In the genomic region with DNA sequence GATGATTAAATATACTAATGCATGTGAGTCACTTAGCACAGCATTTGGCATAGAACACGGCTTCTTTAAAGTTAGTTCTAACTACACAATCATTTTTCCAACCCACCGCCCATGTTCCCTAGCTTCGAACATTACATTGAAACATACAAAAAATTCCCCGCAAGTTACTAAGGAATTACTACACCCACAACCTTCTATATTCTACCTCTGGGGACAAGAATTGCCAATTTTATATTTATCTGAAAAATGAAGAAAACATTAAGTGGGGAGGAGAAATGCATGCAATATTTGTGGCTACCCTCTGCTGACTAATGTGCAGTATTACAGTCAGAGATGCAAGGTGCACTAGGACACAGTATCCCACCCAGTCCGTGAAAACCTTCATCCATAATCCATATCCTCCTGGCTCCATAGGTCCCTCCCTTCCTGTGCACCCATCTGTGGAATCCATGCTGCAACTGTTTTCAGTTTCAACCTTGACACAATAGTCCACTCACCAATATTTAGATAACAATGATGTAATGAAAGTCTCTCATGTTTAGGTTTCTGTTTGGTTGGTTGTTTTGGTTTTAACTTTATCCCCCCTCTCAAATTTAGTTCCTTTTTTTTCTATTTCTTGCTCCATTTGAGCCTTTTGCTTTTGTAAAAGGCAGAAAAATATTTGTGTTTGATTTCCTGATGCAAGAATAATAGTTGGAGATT, we compare ENCODE assay signal across 8 cellular contexts. TPM values are rescaled to one million over a fixed set of nuclear protein-coding genes. Genes with fewer than 3 reads are reported as not detected.
DNase-seq lines count a peak whose midpoint lies in the region; ATAC-seq and TF ChIP-seq lines count a peak whose summit lies in the region.

No MANE protein-coding gene starts in this region.

- no peak overlapping the region for H3K4me3 ChIP-seq in WERI-Rb-1 (ENCODE audit: low read depth, low read length)
- no peak overlapping the region for H3K4me3 ChIP-seq in left lung

- TF ChIP-seq CTCF in WERI-Rb-1 (IDR thresholded peaks at IDR 0.05; ENCODE audit: low read depth, low read length): peak; percentile 71
- TF ChIP-seq CTCF in left lung (IDR thresholded peaks at IDR 0.05): peak; percentile 20 to 21

- H3K4me3 Mint-ChIP-seq in immature natural killer cell: no peak overlapping the region

- H3K4me1 ChIP-seq in left lung: peaks cover 7 to 15% of the 10 kb centered on the region in 2 donors

- no peaks in the 10 kb centered on the region for H3K9me3 Mint-ChIP-seq in immature natural killer cell

- intact Hi-C loops in left lung (cut with DNase I): loop anchor here in 1 of 2 donors (10.0 kb wide), 2 partner anchors 286 to 316 kb away; no protein-coding TSS in a partner anchor

- no peak overlapping the region for H3K27ac Mint-ChIP-seq in immature natural killer cell

- H3K9me3 ChIP-seq in WERI-Rb-1 (ENCODE audit: severe bottlenecking) (no peaks in the 10 kb centered on the region), left lung (no peaks in the 10 kb centered on the region)

- ATAC-seq in left lung: no peak
- no peak for ATAC-seq in GM21360 (IDR thresholded peaks at IDR 0.05; ENCODE audit: unreplicated experiment)

- H3K27ac ChIP-seq in WERI-Rb-1 (no peak overlapping the region), left lung (no peak overlapping the region)

- H3K36me3 ChIP-seq in WERI-Rb-1 (no peaks in the 10 kb centered on the region), left lung (no peaks in the 10 kb centered on the region)

- peaks cover 0 to 3% (median 0%) of the 10 kb centered on the region in 3 donors for H3K36me3 Mint-ChIP-seq in immature natural killer cell

- DNase-seq in COLO829 (ENCODE audit: low spot score): peak; percentile 59
- DNase-seq in HT-29 (ENCODE audit: low spot score): peak; percentile 24
- DNase-seq in WERI-Rb-1: peak; percentile 32
- DNase-seq in left lung: no peak
- DNase-seq in immature natural killer cell: no peak
- DNase-seq in Ammon's horn (ENCODE audit: low spot score): no peak
- no peak for DNase-seq in midbrain (lab: John Stamatoyannopoulos, UW)

- peaks cover 0 to 13% (median 8%) of the 10 kb centered on the region in 3 donors for H3K27me3 Mint-ChIP-seq in immature natural killer cell (ENCODE audit: low read depth in 3 of 3)

- no peaks in the 10 kb centered on the region for H3K4me1 Mint-ChIP-seq in immature natural killer cell

- H3K27me3 ChIP-seq in WERI-Rb-1 (ENCODE audit: insufficient read depth, low read depth, severe bottlenecking) (no peaks in the 10 kb centered on the region), left lung (no peaks in the 10 kb centered on the region)

RNA-seq across cellular contexts. Expression of a gene that starts 31.6 kb away (rescaled TPM):
- 1.7 TPM in 1 of 2 replicates, not detected in the other for total RNA-seq in HT-29 (2014; rRNA removed; shearing (Covaris generic))
- 10 to 100 TPM; 48.5 to 98.0 TPM for total RNA-seq in left lung
- 1 to 10 TPM in 2 of 3 donors, not detected in 1; 1.5 to 1.9 TPM for polyA plus RNA-seq in immature natural killer cell

Comparison
In these comparisons a context has a peak if more than half of its experiments do, and no peak if none do; other contexts are left out.
1. DNase-seq: peak in COLO829 (single experiment), HT-29 (single experiment) and WERI-Rb-1 (single experiment); none in left lung (0 of 2), immature natural killer cell (0 of 3), Ammon's horn (single experiment) and midbrain (single experiment).
2. RNA of a gene that starts 31.6 kb away (total RNA-seq): 48.5 to 98.0 TPM in left lung; 1.7 TPM in HT-29; every median in the first group is over 10 times any median in the second.